9 cellular contexts compared by ENCODE assay signal in genomic region chr5:91272858-91273257, GRCh38.
DNase-seq lines count a peak whose midpoint lies in the region; ATAC-seq and TF ChIP-seq lines count a peak whose summit lies in the region.
"Had no signal": no experiment of that assay in that cellular context is flagged by ENCODE, and none has a peak within 500 bp of the region (broad histone marks: within the 10 kb centered on the region; RNA-seq: fewer than 3 reads in every experiment).

No MANE protein-coding gene starts in this region.

- TF ChIP-seq POLR2A in sigmoid colon (IDR thresholded peaks at IDR 0.05) = no peak

- no peak for TF ChIP-seq EP300 in sigmoid colon (IDR thresholded peaks at IDR 0.05)

- H3K27ac Mint-ChIP-seq in activated naive CD8-positive, alpha-beta T cell treated with anti-CD3 and anti-CD28 coated beads, Interleukin-2, amount 50 U/mL, for 24 hours = no peak overlapping the region

- peaks cover 21% of the 10 kb centered on the region for H3K4me1 Mint-ChIP-seq in activated naive CD8-positive, alpha-beta T cell treated with anti-CD3 and anti-CD28 coated beads, Interleukin-2, amount 50 U/mL, for 24 hours

- DNase-seq in GM10266 (ENCODE audit: extremely low spot score) = peak; percentile 64
- no peak for DNase-seq in activated naive CD8-positive, alpha-beta T cell treated with anti-CD3 and anti-CD28 coated beads, Interleukin-2, amount 50 U/mL, for 24 hours
- no peak for DNase-seq in sigmoid colon
- no peak for DNase-seq in middle frontal gyrus (ENCODE audit: extremely low spot score, low spot score)
- DNase-seq in effector CD8-positive, alpha-beta T cell (lab: John Stamatoyannopoulos, UW) = no peak
- DNase-seq in NCI-H526 (lab: John Stamatoyannopoulos, UW) = no peak

- H3K4me1 ChIP-seq in sigmoid colon = peaks cover 0 to 14% (median 2%) of the 10 kb centered on the region in 4 donors

- WGBS in sigmoid colon, 2 donors = 81 to 85% methylated on average over 2 of the region's 2 CpGs

- H3K27ac ChIP-seq in sigmoid colon = peak overlapping the region in 2 of 4 donors; percentile 0 to 43

- intact Hi-C loops in sigmoid colon (cut with DNase I) = no loop called here

- no peak for TF ChIP-seq CTCF in GM10266 (IDR thresholded peaks at IDR 0.05; ENCODE audit: control insufficient read depth, insufficient read depth, low read depth, missing control alignments)
- no peak for TF ChIP-seq CTCF in sigmoid colon (IDR thresholded peaks at IDR 0.05)

- no peaks in the 10 kb centered on the region for H3K9me3 ChIP-seq in sigmoid colon

- H3K27me3 ChIP-seq in sigmoid colon = no peaks in the 10 kb centered on the region

- no peaks in the 10 kb centered on the region for H3K27me3 Mint-ChIP-seq in activated naive CD8-positive, alpha-beta T cell treated with anti-CD3 and anti-CD28 coated beads, Interleukin-2, amount 50 U/mL, for 24 hours

- peaks cover 1% of the 10 kb centered on the region for H3K36me3 Mint-ChIP-seq in activated naive CD8-positive, alpha-beta T cell treated with anti-CD3 and anti-CD28 coated beads, Interleukin-2, amount 50 U/mL, for 24 hours (ENCODE audit: low read depth)

- H3K4me3 ChIP-seq in sigmoid colon = no peak overlapping the region

- H3K36me3 ChIP-seq in sigmoid colon = no peaks in the 10 kb centered on the region

- no peaks in the 10 kb centered on the region for H3K9me3 Mint-ChIP-seq in activated naive CD8-positive, alpha-beta T cell treated with anti-CD3 and anti-CD28 coated beads, Interleukin-2, amount 50 U/mL, for 24 hours
- H3K9me3 Mint-ChIP-seq: neural crest cell had no signal

- peak; percentile 90 for ATAC-seq in GM19468 (IDR thresholded peaks at IDR 0.05; ENCODE audit: extremely low read depth, unreplicated experiment)
- ATAC-seq in HG03175 (IDR thresholded peaks at IDR 0.05; ENCODE audit: unreplicated experiment) = peak; percentile 90
- peak; percentile 56 for ATAC-seq in activated naive CD8-positive, alpha-beta T cell treated with anti-CD3 and anti-CD28 coated beads, Interleukin-2, amount 50 U/mL, for 24 hours

- no peak overlapping the region for H3K4me3 Mint-ChIP-seq in activated naive CD8-positive, alpha-beta T cell treated with anti-CD3 and anti-CD28 coated beads, Interleukin-2, amount 50 U/mL, for 24 hours
- H3K4me3 Mint-ChIP-seq: neural crest cell had no signal
